ENCODE assay signal across 34 cellular contexts in genomic region chr5:9230355-9230754, GRCh38.
"Had no signal": no experiment of that assay in that cellular context is flagged by ENCODE, and none has a peak within 500 bp of the region (broad histone marks: within the 10 kb centered on the region; RNA-seq: fewer than 3 reads in every experiment).

No MANE protein-coding gene starts in this region.

- H3K9me3 Mint-ChIP-seq: activated B cell treated with CpG ODN at 0.5 μM for 24 hours had no signal

- ATAC-seq: activated CD4-positive, CD25-positive, alpha-beta regulatory T cell treated with anti-CD3 and anti-CD28 coated beads, Interleukin-2, amount 50 U/mL, for 24 hours; activated CD8-positive, alpha-beta memory T cell treated with anti-CD3 and anti-CD28 coated beads, Interleukin-2, amount 10 ng/mL, durations not matched to agents 7 days and 5 days; activated CD8-positive, alpha-beta T cell treated with anti-CD3 and anti-CD28 coated beads, Interleukin-2, amount 10 ng/mL, durations not matched to agents 7 days and 5 days; activated naive CD8-positive, alpha-beta T cell treated with anti-CD3 and anti-CD28 coated beads, Interleukin-2, amount 50 U/mL, for 24 hours; body of pancreas; effector memory CD8-positive, alpha-beta T cell; T-helper 17 cell had no signal

- H3K36me3 Mint-ChIP-seq: activated CD8-positive, alpha-beta memory T cell treated with anti-CD3 and anti-CD28 coated beads, Interleukin-2, amount 10 ng/mL, durations not matched to agents 7 days and 5 days; activated naive CD4-positive, alpha-beta T cell treated with anti-CD3 and anti-CD28 coated beads, Interleukin-2, amount 50 U/mL, for 24 hours; activated naive CD8-positive, alpha-beta T cell treated with anti-CD3 and anti-CD28 coated beads for 36 hours had no signal

- H3K9me3 ChIP-seq: adrenal gland, body of pancreas, esophagus muscularis mucosa had no signal

- H3K36me3 ChIP-seq: adrenal gland, esophagus muscularis mucosa, WERI-Rb-1 had no signal

- DNase-seq: activated B cell treated with CpG ODN at 0.5 μM for 24 hours; activated CD4-positive, alpha-beta memory T cell treated with anti-CD3 and anti-CD28 coated beads for 36 hours; activated CD4-positive, alpha-beta T cell treated with anti-CD3 and anti-CD28 coated beads for 48 hours; activated CD4-positive, alpha-beta T cell treated with anti-CD3 and anti-CD28 coated beads, Interleukin-2, amount 50 U/mL, for 1 hour; activated CD8-positive, alpha-beta memory T cell treated with anti-CD3 and anti-CD28 coated beads, Interleukin-2, amount 10 ng/mL, durations not matched to agents 7 days and 5 days; activated CD8-positive, alpha-beta memory T cell treated with anti-CD3 and anti-CD28 coated beads, Interleukin-2, amount 50 U/mL, for 4 hours; activated CD8-positive, alpha-beta T cell treated with anti-CD3 and anti-CD28 coated beads, Interleukin-2, amount 10 ng/mL, durations not matched to agents 7 days and 5 days; activated effector memory CD4-positive, alpha-beta T cell treated with anti-CD3 and anti-CD28 coated beads, Interleukin-2, amount 50 U/mL, for 16 hours; activated naive CD4-positive, alpha-beta T cell treated with anti-CD3 and anti-CD28 coated beads for 36 hours; activated naive CD8-positive, alpha-beta T cell treated with anti-CD3 and anti-CD28 coated beads for 36 hours; activated naive CD8-positive, alpha-beta T cell treated with anti-CD3 and anti-CD28 coated beads, Interleukin-2, amount 50 U/mL, for 24 hours; activated T-cell treated with anti-CD3 and anti-CD28 coated beads, Interleukin-2, amount 50 U/mL, for 1 hour; activated T-cell treated with anti-CD3 and anti-CD28 coated beads, Interleukin-2, amount 50 U/mL, for 48 hours; adrenal gland; amygdala; aorta; body of pancreas; cortex of kidney; dermis blood vessel endothelial cell; effector CD4-positive, alpha-beta T cell; effector memory CD8-positive, alpha-beta T cell; erythroblast; head of caudate nucleus; T-helper 1 cell; T-helper 17 cell; T1000; WERI-Rb-1 had no signal

- H3K4me3 Mint-ChIP-seq: activated B cell treated with CpG ODN at 0.5 μM for 24 hours; activated CD4-positive, alpha-beta memory T cell treated with anti-CD3 and anti-CD28 coated beads for 36 hours; activated CD8-positive, alpha-beta memory T cell treated with anti-CD3 and anti-CD28 coated beads, Interleukin-2, amount 10 ng/mL, durations not matched to agents 7 days and 5 days; activated CD8-positive, alpha-beta T cell treated with anti-CD3 and anti-CD28 coated beads, Interleukin-2, amount 10 ng/mL, durations not matched to agents 7 days and 5 days; activated naive CD4-positive, alpha-beta T cell treated with anti-CD3 and anti-CD28 coated beads for 36 hours; activated naive CD4-positive, alpha-beta T cell treated with anti-CD3 and anti-CD28 coated beads, Interleukin-2, amount 50 U/mL, for 24 hours; activated naive CD8-positive, alpha-beta T cell treated with anti-CD3 and anti-CD28 coated beads for 36 hours; activated naive CD8-positive, alpha-beta T cell treated with anti-CD3 and anti-CD28 coated beads, Interleukin-2, amount 50 U/mL, for 24 hours; activated T-helper 1 cell treated with anti-CD3 and anti-CD28 coated beads, Interleukin-12 subunit alpha, Interleukin-12 subunit beta, Interleukin-2, Interleukin-4 antibody, amounts not matched to agents 30 ng/mL and 10 ng/mL and 1 ng/mL, durations not matched to agents 14 hours and 24 hours and 36 hours; central memory CD8-positive, alpha-beta T cell; effector memory CD8-positive, alpha-beta T cell; T-helper 17 cell; T-helper 2 cell treated with Interferon-gamma antibody and Interleukin-4, amounts not matched to agents 5 μg/mL and 100 μg/mL, for 36 hours had no signal

- H3K27ac ChIP-seq: adrenal gland, body of pancreas, esophagus muscularis mucosa, WERI-Rb-1 had no signal

- H3K27me3 Mint-ChIP-seq: activated B cell treated with CpG ODN at 0.5 μM for 24 hours; activated CD4-positive, alpha-beta memory T cell treated with anti-CD3 and anti-CD28 coated beads for 36 hours; activated CD8-positive, alpha-beta memory T cell treated with anti-CD3 and anti-CD28 coated beads, Interleukin-2, amount 10 ng/mL, durations not matched to agents 7 days and 5 days; activated naive CD4-positive, alpha-beta T cell treated with anti-CD3 and anti-CD28 coated beads, Interleukin-2, amount 50 U/mL, for 24 hours; activated naive CD8-positive, alpha-beta T cell treated with anti-CD3 and anti-CD28 coated beads for 36 hours; activated naive CD8-positive, alpha-beta T cell treated with anti-CD3 and anti-CD28 coated beads, Interleukin-2, amount 50 U/mL, for 24 hours; central memory CD8-positive, alpha-beta T cell; effector memory CD8-positive, alpha-beta T cell; T-helper 17 cell had no signal

- H3K4me1 Mint-ChIP-seq: activated B cell treated with CpG ODN at 0.5 μM for 24 hours; activated CD8-positive, alpha-beta memory T cell treated with anti-CD3 and anti-CD28 coated beads, Interleukin-2, amount 10 ng/mL, durations not matched to agents 7 days and 5 days; activated naive CD4-positive, alpha-beta T cell treated with anti-CD3 and anti-CD28 coated beads, Interleukin-2, amount 50 U/mL, for 24 hours; activated naive CD8-positive, alpha-beta T cell treated with anti-CD3 and anti-CD28 coated beads for 36 hours; activated naive CD8-positive, alpha-beta T cell treated with anti-CD3 and anti-CD28 coated beads, Interleukin-2, amount 50 U/mL, for 24 hours; central memory CD8-positive, alpha-beta T cell; T-helper 17 cell had no signal

- H3K4me1 ChIP-seq: body of pancreas, esophagus muscularis mucosa had no signal

- H3K27ac Mint-ChIP-seq: activated B cell treated with CpG ODN at 0.5 μM for 24 hours; activated CD4-positive, alpha-beta memory T cell treated with anti-CD3 and anti-CD28 coated beads for 36 hours; activated CD8-positive, alpha-beta memory T cell treated with anti-CD3 and anti-CD28 coated beads, Interleukin-2, amount 10 ng/mL, durations not matched to agents 7 days and 5 days; activated CD8-positive, alpha-beta T cell treated with anti-CD3 and anti-CD28 coated beads, Interleukin-2, amount 10 ng/mL, durations not matched to agents 7 days and 5 days; activated naive CD4-positive, alpha-beta T cell treated with anti-CD3 and anti-CD28 coated beads for 36 hours; activated naive CD4-positive, alpha-beta T cell treated with anti-CD3 and anti-CD28 coated beads, Interleukin-2, amount 50 U/mL, for 24 hours; activated naive CD8-positive, alpha-beta T cell treated with anti-CD3 and anti-CD28 coated beads for 36 hours; activated naive CD8-positive, alpha-beta T cell treated with anti-CD3 and anti-CD28 coated beads, Interleukin-2, amount 50 U/mL, for 24 hours; activated T-helper 1 cell treated with anti-CD3 and anti-CD28 coated beads, Interleukin-12 subunit alpha, Interleukin-12 subunit beta, Interleukin-2, Interleukin-4 antibody, amounts not matched to agents 30 ng/mL and 10 ng/mL and 1 ng/mL, durations not matched to agents 14 hours and 24 hours and 36 hours; activated T-helper 2 cell treated with anti-CD3 and anti-CD28 coated beads, Interferon-gamma antibody, Interleukin-2, Interleukin-4, amounts not matched to agents 10 μg/mL and 5 μg/mL and 100 μg/mL, durations not matched to agents 14 hours and 24 hours and 36 hours; effector memory CD8-positive, alpha-beta T cell; T-helper 17 cell; T-helper 2 cell treated with Interferon-gamma antibody and Interleukin-4, amounts not matched to agents 5 μg/mL and 100 μg/mL, for 36 hours had no signal

- H3K4me3 ChIP-seq: adrenal gland, body of pancreas, esophagus muscularis mucosa had no signal

- H3K27me3 ChIP-seq: adrenal gland, body of pancreas, esophagus muscularis mucosa had no signal
